8 cellular contexts compared by ENCODE assay signal in the genomic region with DNA sequence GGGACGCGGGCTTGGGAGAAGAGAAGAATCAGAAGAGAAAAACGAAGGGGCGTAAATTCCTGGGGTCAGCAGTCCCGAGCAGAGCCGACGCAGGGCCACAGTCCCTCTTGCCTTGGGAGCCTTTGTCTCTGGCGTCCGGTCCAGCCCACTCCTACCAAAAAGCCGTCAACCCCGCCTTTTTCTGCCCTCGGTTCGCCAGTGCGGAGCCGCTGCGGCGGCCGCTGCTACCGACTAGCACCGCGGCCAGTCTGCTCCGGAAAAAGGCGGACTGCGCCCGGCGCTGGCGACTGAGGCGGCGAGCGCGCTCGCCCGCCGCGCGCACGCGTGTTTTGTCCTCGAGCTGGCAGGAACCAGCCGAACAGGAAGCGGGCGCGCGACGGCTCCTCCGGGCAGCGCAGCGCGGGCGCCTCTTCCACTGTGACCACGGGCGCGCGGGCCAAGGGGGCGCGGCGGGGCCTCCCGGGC. TPM values are rescaled to one million over a fixed set of nuclear protein-coding genes. Genes with fewer than 3 reads are reported as not detected.
DNase-seq lines count a peak whose midpoint lies in the region; ATAC-seq and TF ChIP-seq lines count a peak whose summit lies in the region.

No MANE protein-coding gene starts in this region.

- H3K4me1 ChIP-seq in CD8-positive, alpha-beta T cell (ENCODE audit: insufficient read depth, low read length) = peaks cover 40% of the 10 kb centered on the region
- H3K4me1 ChIP-seq in body of pancreas (peaks cover 45% of the 10 kb centered on the region), right lobe of liver (peaks cover 0 to 26% (median 6%) of the 10 kb centered on the region in 4 donors)

- H3K4me3 Mint-ChIP-seq in CD8-positive, alpha-beta T cell = peak overlapping the region; percentile 100

- DNase-seq in CD8-positive, alpha-beta T cell = peak in 6 of 7 experiments; percentile 53 to 88 (median 73)
- DNase-seq in NAMALWA (ENCODE audit: low spot score) = peak; percentile 75
- DNase-seq in body of pancreas = no peak
- no peak for DNase-seq in right lobe of liver

- H3K9me3 ChIP-seq in CD8-positive, alpha-beta T cell (ENCODE audit: low read length) = no peaks in the 10 kb centered on the region
- H3K9me3 ChIP-seq in body of pancreas = no peaks in the 10 kb centered on the region
- H3K9me3 ChIP-seq in right lobe of liver = no peaks in the 10 kb centered on the region

- ATAC-seq in CD8-positive, alpha-beta T cell = peak; percentile 19
- peak; percentile 8 for ATAC-seq in GM21367 (IDR thresholded peaks at IDR 0.05; ENCODE audit: unreplicated experiment)
- no peak for ATAC-seq in body of pancreas
- ATAC-seq in right lobe of liver = peak in 2 of 4 donors; percentile 0 to 2
- ATAC-seq in GM18520 (IDR thresholded peaks at IDR 0.05; ENCODE audit: unreplicated experiment) = no peak
- ATAC-seq in GM19397 (IDR thresholded peaks at IDR 0.05; ENCODE audit: unreplicated experiment) = no peak

- WGBS in body of pancreas, 2 donors = 0 to 1% methylated on average over 11 to 55 of the region's 58 CpGs
- WGBS in right lobe of liver (ENCODE audit: insufficient coverage, low coverage, low lambda C conversion rate, missing lambda C conversion rate) = 0% methylated on average over 24 of the region's 58 CpGs

- POLR2A ChIA-PET in CD8-positive, alpha-beta T cell (lab: Charles Lee) = interaction anchor here (0.5 to 4.0 kb wide), 34 partner anchors 9 to 1027 kb away, joined by 3 to 95 read pairs (median 4); partner anchors contain the start of genes COPS4, COQ2, HELQ and HNRNPD

- H3K27me3 ChIP-seq in CD8-positive, alpha-beta T cell (ENCODE audit: insufficient read depth, low read length) = no peaks in the 10 kb centered on the region
- H3K27me3 ChIP-seq in body of pancreas (no peaks in the 10 kb centered on the region), right lobe of liver (no peaks in the 10 kb centered on the region)

- intact Hi-C loops in CD8-positive, alpha-beta T cell (cut with DNase I, micrococcal nuclease) = loop anchor here (1.0 to 10.0 kb wide), 13 partner anchors 33 to 1056 kb away; partner anchors contain the start of genes ABRAXAS1 (in 2 of the 2), SEC31A (in 2 of the 2), COPS4 (in 1 of the 2) and COQ2 (in 1 of the 2)
- intact Hi-C loops in body of pancreas (cut with DNase I) (loop anchor here (5.0 kb wide), 1 partner anchor 47 kb away; no protein-coding TSS in a partner anchor), right lobe of liver (cut with DNase I) (loop anchor here (5.0 to 10.0 kb wide), 2 partner anchors 55 to 57 kb away; partner anchors contain the start of gene HNRNPD (in 2 of the 2))

- peaks cover 26% of the 10 kb centered on the region for H3K36me3 ChIP-seq in CD8-positive, alpha-beta T cell (ENCODE audit: insufficient read depth, low read length)
- H3K36me3 ChIP-seq in body of pancreas (replicated peaks in 1 of 2; ENCODE audit: insufficient read depth in 1 of 2, low read depth in 2 of 2) (peaks cover 8 to 10% of the 10 kb centered on the region in 2 donors), right lobe of liver (peaks cover 0 to 24% (median 19%) of the 10 kb centered on the region in 4 donors)

- H3K27me3 Mint-ChIP-seq in CD8-positive, alpha-beta T cell (ENCODE audit: low read depth) = no peaks in the 10 kb centered on the region

- peaks cover 67% of the 10 kb centered on the region for H3K4me1 Mint-ChIP-seq in CD8-positive, alpha-beta T cell (ENCODE audit: low read depth)

- CTCF ChIA-PET in CD8-positive, alpha-beta T cell (lab: Charles Lee) = interaction anchor here (0.9 to 1.9 kb wide), 11 partner anchors 14 to 956 kb away, joined by 3 to 8 read pairs (median 4); partner anchors contain the start of gene HNRNPD

- peak overlapping the region; percentile 99 for H3K27ac ChIP-seq in CD8-positive, alpha-beta T cell (ENCODE audit: low read depth, low read length)
- peak overlapping the region; percentile 88 to 99 (median 97) for H3K27ac ChIP-seq in body of pancreas
- H3K27ac ChIP-seq in right lobe of liver = peak overlapping the region; percentile 93 to 95 (median 93)
- peak overlapping the region; percentile 92 for H3K27ac ChIP-seq in temporal lobe (ENCODE audit: low read depth, low read length)

- peaks cover 68% of the 10 kb centered on the region for H3K36me3 Mint-ChIP-seq in CD8-positive, alpha-beta T cell

- H3K9me3 Mint-ChIP-seq in CD8-positive, alpha-beta T cell = no peaks in the 10 kb centered on the region

- TF ChIP-seq POLR2A in body of pancreas (IDR thresholded peaks at IDR 0.05) (no peak), right lobe of liver (IDR thresholded peaks at IDR 0.05) (no peak)

- H3K4me3 ChIP-seq in CD8-positive, alpha-beta T cell (ENCODE audit: low read depth, low read length) = peak overlapping the region; percentile 91
- H3K4me3 ChIP-seq in body of pancreas = peak overlapping the region; percentile 52 to 87
- peak overlapping the region; percentile 84 to 94 (median 87) for H3K4me3 ChIP-seq in right lobe of liver

- H3K27ac Mint-ChIP-seq in CD8-positive, alpha-beta T cell = peak overlapping the region; percentile 99

- peak; percentile 28 for TF ChIP-seq CTCF in CD8-positive, alpha-beta T cell (IDR thresholded peaks at IDR 0.05)
- TF ChIP-seq CTCF in body of pancreas (IDR thresholded peaks at IDR 0.05) (peak in 1 of 7 experiments; percentile 5), right lobe of liver (IDR thresholded peaks at IDR 0.05) (peak in 2 of 4 donors; percentile 1 to 4)

RNA-seq across cellular contexts. Expression of gene HNRNPDL, which starts 0.5 kb away (rescaled TPM):
- total RNA-seq in CD8-positive, alpha-beta T cell = 100 to 1,000 TPM; 490 to 494 TPM
- total RNA-seq in body of pancreas (100 to 1,000 TPM; 130 to 131 TPM), right lobe of liver (10 to 100 TPM; 43.0 to 55.0 (median 52.4) TPM), temporal lobe (261 TPM)

RNA-seq across cellular contexts. Expression of gene ENOPH1, which starts 0.6 kb away (rescaled TPM):
- 10 to 100 TPM; 21.4 to 21.8 TPM for total RNA-seq in CD8-positive, alpha-beta T cell
- total RNA-seq in body of pancreas (10 to 100 TPM in 1 of 2 donors, 1 to 10 TPM in 1; 6.3 to 17.4 TPM), right lobe of liver (10 to 100 TPM in 3 of 6 experiments, 1 to 10 TPM in 3; 8.2 to 18.9 (median 9.9) TPM), temporal lobe (57.8 TPM)

RNA-seq across cellular contexts. Expression of gene HNRNPD, which starts 56.0 kb away (rescaled TPM):
- 100 to 1,000 TPM; 245 to 248 TPM for total RNA-seq in CD8-positive, alpha-beta T cell
- total RNA-seq in body of pancreas (100 to 1,000 TPM in 1 of 2 donors, 10 to 100 TPM in 1; 97.0 to 104 TPM), right lobe of liver (10 to 100 TPM; 34.5 to 67.1 (median 42.6) TPM), temporal lobe (94.4 TPM)

Comparison
In these comparisons a context has a peak if more than half of its experiments do, and no peak if none do; other contexts are left out.
1. ATAC-seq: peak in CD8-positive, alpha-beta T cell (single experiment) and GM21367 (single experiment); none in body of pancreas (single experiment), GM18520 (single experiment) and GM19397 (single experiment).
2. DNase-seq: peak in CD8-positive, alpha-beta T cell (6 of 7) and NAMALWA (single experiment); none in body of pancreas (0 of 4) and right lobe of liver (0 of 3).
3. Peak in every context shown above with its lines, with median percentiles within 50 percentile points of each other: H3K27ac ChIP-seq and H3K4me3 ChIP-seq.